2 cellular contexts compared by ENCODE assay signal in the genomic region with DNA sequence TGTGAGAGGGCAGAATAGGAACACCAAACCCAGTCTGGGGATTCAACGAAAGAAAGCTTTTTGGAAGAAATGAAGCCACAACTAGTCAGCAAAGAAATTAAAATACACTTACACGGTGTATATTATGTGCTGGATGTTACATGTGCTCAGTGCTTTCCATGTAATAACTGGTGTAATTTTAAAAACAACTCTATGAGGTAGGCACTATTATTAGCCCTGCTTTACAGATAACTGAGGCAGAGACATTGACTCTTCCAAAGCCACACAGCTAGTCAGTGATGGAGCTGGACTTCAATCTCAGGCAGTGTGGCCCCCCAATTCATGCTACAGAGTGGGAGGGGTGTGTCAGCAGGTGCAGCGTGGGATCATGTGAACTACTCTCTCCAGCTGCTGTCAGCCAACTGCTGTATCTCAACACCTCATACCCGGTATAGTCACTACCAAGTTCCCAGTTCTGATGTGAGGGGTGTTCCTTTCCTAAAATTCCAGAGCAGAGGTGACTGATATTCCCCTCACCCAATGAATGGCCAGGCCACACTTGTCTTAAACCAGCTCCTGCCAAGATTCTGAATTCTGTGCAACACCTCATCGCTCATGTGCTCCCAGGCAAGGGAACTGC.
TF ChIP-seq lines count a peak whose summit lies in the region.

No MANE protein-coding gene starts in this region.

TF ChIP-seq in GM23338, 12 proteins besides CTCF, POLR2A, EP300 and RAD21 (continued from another document and continues in another):
- TF ChIP-seq, protein P1, sequence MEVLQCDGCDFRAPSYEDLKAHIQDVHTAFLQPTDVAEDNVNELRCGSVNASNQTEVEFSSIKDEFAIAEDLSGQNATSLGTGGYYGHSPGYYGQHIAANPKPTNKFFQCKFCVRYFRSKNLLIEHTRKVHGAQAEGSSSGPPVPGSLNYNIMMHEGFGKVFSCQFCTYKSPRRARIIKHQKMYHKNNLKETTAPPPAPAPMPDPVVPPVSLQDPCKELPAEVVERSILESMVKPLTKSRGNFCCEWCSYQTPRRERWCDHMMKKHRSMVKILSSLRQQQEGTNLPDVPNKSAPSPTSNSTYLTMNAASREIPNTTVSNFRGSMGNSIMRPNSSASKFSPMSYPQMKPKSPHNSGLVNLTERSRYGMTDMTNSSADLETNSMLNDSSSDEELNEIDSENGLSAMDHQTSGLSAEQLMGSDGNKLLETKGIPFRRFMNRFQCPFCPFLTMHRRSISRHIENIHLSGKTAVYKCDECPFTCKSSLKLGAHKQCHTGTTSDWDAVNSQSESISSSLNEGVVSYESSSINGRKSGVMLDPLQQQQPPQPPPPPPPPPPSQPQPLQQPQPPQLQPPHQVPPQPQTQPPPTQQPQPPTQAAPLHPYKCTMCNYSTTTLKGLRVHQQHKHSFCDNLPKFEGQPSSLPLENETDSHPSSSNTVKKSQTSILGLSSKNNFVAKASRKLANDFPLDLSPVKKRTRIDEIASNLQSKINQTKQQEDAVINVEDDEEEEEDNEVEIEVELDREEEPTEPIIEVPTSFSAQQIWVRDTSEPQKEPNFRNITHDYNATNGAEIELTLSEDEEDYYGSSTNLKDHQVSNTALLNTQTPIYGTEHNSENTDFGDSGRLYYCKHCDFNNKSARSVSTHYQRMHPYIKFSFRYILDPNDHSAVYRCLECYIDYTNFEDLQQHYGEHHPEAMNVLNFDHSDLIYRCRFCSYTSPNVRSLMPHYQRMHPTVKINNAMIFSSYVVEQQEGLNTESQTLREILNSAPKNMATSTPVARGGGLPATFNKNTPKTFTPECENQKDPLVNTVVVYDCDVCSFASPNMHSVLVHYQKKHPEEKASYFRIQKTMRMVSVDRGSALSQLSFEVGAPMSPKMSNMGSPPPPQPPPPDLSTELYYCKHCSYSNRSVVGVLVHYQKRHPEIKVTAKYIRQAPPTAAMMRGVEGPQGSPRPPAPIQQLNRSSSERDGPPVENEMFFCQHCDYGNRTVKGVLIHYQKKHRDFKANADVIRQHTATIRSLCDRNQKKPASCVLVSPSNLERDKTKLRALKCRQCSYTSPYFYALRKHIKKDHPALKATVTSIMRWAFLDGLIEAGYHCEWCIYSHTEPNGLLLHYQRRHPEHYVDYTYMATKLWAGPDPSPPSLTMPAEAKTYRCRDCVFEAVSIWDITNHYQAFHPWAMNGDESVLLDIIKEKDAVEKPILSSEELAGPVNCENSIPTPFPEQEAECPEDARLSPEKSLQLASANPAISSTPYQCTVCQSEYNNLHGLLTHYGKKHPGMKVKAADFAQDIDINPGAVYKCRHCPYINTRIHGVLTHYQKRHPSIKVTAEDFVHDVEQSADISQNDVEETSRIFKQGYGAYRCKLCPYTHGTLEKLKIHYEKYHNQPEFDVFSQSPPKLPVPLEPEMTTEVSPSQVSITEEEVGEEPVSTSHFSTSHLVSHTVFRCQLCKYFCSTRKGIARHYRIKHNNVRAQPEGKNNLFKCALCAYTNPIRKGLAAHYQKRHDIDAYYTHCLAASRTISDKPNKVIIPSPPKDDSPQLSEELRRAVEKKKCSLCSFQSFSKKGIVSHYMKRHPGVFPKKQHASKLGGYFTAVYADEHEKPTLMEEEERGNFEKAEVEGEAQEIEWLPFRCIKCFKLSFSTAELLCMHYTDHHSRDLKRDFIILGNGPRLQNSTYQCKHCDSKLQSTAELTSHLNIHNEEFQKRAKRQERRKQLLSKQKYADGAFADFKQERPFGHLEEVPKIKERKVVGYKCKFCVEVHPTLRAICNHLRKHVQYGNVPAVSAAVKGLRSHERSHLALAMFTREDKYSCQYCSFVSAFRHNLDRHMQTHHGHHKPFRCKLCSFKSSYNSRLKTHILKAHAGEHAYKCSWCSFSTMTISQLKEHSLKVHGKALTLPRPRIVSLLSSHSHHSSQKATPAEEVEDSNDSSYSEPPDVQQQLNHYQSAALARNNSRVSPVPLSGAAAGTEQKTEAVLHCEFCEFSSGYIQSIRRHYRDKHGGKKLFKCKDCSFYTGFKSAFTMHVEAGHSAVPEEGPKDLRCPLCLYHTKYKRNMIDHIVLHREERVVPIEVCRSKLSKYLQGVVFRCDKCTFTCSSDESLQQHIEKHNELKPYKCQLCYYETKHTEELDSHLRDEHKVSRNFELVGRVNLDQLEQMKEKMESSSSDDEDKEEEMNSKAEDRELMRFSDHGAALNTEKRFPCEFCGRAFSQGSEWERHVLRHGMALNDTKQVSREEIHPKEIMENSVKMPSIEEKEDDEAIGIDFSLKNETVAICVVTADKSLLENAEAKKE (CRISPR knock-in tag; IDR thresholded peaks at IDR 0.05), result no peak
- TF ChIP-seq STAT1 (IDR thresholded peaks at IDR 0.05; ENCODE audit: unreplicated experiment) (no peak), EZH2 (IDR thresholded peaks at IDR 0.05; ENCODE audit: low read depth, unreplicated experiment) (no peak), ZNF114 (CRISPR knock-in tag; IDR thresholded peaks at IDR 0.05) (no peak), EZH2phosphoT487 (IDR thresholded peaks at IDR 0.05; ENCODE audit: unreplicated experiment) (no peak), JUNB (IDR thresholded peaks at IDR 0.05; ENCODE audit: unreplicated experiment) (no peak), NANOG (IDR thresholded peaks at IDR 0.05; ENCODE audit: borderline replicate concordance) (no peak), CREB1 (CRISPR knock-in tag; IDR thresholded peaks at IDR 0.05; ENCODE audit: low read depth) (no peak)
- TF ChIP-seq, protein P2, sequence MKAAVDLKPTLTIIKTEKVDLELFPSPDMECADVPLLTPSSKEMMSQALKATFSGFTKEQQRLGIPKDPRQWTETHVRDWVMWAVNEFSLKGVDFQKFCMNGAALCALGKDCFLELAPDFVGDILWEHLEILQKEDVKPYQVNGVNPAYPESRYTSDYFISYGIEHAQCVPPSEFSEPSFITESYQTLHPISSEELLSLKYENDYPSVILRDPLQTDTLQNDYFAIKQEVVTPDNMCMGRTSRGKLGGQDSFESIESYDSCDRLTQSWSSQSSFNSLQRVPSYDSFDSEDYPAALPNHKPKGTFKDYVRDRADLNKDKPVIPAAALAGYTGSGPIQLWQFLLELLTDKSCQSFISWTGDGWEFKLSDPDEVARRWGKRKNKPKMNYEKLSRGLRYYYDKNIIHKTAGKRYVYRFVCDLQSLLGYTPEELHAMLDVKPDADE (IDR thresholded peaks at IDR 0.05), result no peak

TF ChIP-seq in WTC11, 78 proteins besides CTCF, POLR2A, EP300 and RAD21 (continued from another document):
- TF ChIP-seq, protein P3, sequence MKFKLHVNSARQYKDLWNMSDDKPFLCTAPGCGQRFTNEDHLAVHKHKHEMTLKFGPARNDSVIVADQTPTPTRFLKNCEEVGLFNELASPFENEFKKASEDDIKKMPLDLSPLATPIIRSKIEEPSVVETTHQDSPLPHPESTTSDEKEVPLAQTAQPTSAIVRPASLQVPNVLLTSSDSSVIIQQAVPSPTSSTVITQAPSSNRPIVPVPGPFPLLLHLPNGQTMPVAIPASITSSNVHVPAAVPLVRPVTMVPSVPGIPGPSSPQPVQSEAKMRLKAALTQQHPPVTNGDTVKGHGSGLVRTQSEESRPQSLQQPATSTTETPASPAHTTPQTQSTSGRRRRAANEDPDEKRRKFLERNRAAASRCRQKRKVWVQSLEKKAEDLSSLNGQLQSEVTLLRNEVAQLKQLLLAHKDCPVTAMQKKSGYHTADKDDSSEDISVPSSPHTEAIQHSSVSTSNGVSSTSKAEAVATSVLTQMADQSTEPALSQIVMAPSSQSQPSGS (CRISPR knock-in tag; IDR thresholded peaks at IDR 0.05; ENCODE audit: borderline replicate concordance, low read depth), result no peak
- TF ChIP-seq, protein P4, sequence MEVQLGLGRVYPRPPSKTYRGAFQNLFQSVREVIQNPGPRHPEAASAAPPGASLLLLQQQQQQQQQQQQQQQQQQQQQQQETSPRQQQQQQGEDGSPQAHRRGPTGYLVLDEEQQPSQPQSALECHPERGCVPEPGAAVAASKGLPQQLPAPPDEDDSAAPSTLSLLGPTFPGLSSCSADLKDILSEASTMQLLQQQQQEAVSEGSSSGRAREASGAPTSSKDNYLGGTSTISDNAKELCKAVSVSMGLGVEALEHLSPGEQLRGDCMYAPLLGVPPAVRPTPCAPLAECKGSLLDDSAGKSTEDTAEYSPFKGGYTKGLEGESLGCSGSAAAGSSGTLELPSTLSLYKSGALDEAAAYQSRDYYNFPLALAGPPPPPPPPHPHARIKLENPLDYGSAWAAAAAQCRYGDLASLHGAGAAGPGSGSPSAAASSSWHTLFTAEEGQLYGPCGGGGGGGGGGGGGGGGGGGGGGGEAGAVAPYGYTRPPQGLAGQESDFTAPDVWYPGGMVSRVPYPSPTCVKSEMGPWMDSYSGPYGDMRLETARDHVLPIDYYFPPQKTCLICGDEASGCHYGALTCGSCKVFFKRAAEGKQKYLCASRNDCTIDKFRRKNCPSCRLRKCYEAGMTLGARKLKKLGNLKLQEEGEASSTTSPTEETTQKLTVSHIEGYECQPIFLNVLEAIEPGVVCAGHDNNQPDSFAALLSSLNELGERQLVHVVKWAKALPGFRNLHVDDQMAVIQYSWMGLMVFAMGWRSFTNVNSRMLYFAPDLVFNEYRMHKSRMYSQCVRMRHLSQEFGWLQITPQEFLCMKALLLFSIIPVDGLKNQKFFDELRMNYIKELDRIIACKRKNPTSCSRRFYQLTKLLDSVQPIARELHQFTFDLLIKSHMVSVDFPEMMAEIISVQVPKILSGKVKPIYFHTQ (CRISPR knock-in tag; IDR thresholded peaks at IDR 0.05), result no peak
- TF ChIP-seq NFYB (CRISPR knock-in tag; conservative IDR thresholded peaks at IDR 0.05; ENCODE audit: low read depth) (no peak), PRRX2 (CRISPR knock-in tag; IDR thresholded peaks at IDR 0.05) (no peak), FOXJ3 (CRISPR knock-in tag; IDR thresholded peaks at IDR 0.05; ENCODE audit: borderline replicate concordance) (no peak), IRF2 (CRISPR knock-in tag; IDR thresholded peaks at IDR 0.05; ENCODE audit: borderline replicate concordance, low read depth) (no peak), MXD4 (CRISPR knock-in tag; IDR thresholded peaks at IDR 0.05; ENCODE audit: borderline replicate concordance) (no peak)
- TF ChIP-seq, protein P5, sequence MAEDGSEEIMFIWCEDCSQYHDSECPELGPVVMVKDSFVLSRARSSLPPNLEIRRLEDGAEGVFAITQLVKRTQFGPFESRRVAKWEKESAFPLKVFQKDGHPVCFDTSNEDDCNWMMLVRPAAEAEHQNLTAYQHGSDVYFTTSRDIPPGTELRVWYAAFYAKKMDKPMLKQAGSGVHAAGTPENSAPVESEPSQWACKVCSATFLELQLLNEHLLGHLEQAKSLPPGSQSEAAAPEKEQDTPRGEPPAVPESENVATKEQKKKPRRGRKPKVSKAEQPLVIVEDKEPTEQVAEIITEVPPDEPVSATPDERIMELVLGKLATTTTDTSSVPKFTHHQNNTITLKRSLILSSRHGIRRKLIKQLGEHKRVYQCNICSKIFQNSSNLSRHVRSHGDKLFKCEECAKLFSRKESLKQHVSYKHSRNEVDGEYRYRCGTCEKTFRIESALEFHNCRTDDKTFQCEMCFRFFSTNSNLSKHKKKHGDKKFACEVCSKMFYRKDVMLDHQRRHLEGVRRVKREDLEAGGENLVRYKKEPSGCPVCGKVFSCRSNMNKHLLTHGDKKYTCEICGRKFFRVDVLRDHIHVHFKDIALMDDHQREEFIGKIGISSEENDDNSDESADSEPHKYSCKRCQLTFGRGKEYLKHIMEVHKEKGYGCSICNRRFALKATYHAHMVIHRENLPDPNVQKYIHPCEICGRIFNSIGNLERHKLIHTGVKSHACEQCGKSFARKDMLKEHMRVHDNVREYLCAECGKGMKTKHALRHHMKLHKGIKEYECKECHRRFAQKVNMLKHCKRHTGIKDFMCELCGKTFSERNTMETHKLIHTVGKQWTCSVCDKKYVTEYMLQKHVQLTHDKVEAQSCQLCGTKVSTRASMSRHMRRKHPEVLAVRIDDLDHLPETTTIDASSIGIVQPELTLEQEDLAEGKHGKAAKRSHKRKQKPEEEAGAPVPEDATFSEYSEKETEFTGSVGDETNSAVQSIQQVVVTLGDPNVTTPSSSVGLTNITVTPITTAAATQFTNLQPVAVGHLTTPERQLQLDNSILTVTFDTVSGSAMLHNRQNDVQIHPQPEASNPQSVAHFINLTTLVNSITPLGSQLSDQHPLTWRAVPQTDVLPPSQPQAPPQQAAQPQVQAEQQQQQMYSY (CRISPR knock-in tag; IDR thresholded peaks at IDR 0.05), result no peak
